21 cellular contexts compared by ENCODE assay signal in genomic region chr12:8722286-8722685, GRCh38. TPM values are rescaled to one million over a fixed set of nuclear protein-coding genes. Genes with fewer than 3 reads are reported as not detected.
"Had no signal": no experiment of that assay in that cellular context is flagged by ENCODE, and none has a peak within 500 bp of the region (broad histone marks: within the 10 kb centered on the region; RNA-seq: fewer than 3 reads in every experiment).

No MANE protein-coding gene starts in this region.

- H3K27ac ChIP-seq: body of pancreas, hepatocyte, pancreas had no signal

- ATAC-seq: activated CD4-positive, CD25-positive, alpha-beta regulatory T cell treated with anti-CD3 and anti-CD28 coated beads, Interleukin-2, amount 50 U/mL, for 24 hours; activated CD8-positive, alpha-beta T cell treated with anti-CD3 and anti-CD28 coated beads, Interleukin-2, amount 10 ng/mL, durations not matched to agents 7 days and 5 days; body of pancreas; left ventricle myocardium superior; pancreas; right cardiac atrium; stimulated activated naive CD8-positive, alpha-beta T cell treated with anti-CD3 and anti-CD28 coated beads, Interleukin-15, Interleukin-2, amounts not matched to agents 100 U/mL and 50 U/mL, for 24 hours had no signal

- DNase-seq: activated CD4-positive, alpha-beta T cell treated with anti-CD3 and anti-CD28 coated beads, Interleukin-2, amount 50 U/mL, for 1 hour; activated CD8-positive, alpha-beta T cell treated with anti-CD3 and anti-CD28 coated beads, Interleukin-2, amount 10 ng/mL, durations not matched to agents 7 days and 5 days; activated gamma-delta T cell treated with Interleukin-2 at 50 U/mL for 16 hours; anterior cingulate cortex; body of pancreas; caudate nucleus; effector CD4-positive, alpha-beta T cell; erythroblast; foreskin melanocyte; glutamatergic neuron; left ventricle myocardium superior; mammary epithelial cell; midbrain; pancreas; right cardiac atrium; stimulated activated CD4-positive, alpha-beta T cell treated with anti-CD3 and anti-CD28 coated beads, Interleukin-12 subunit alpha, Interleukin-12 subunit beta, amount 100 ng/mL, for 4 hours; stimulated activated CD4-positive, alpha-beta T cell treated with anti-CD3 and anti-CD28 coated beads, Interleukin-4, amount 100 ng/mL, for 4 hours; stimulated activated naive CD8-positive, alpha-beta T cell treated with anti-CD3 and anti-CD28 coated beads, Interleukin-15, Interleukin-2, amounts not matched to agents 100 U/mL and 50 U/mL, for 24 hours; T-helper 2 cell had no signal

- H3K9me3 ChIP-seq: body of pancreas, pancreas had no signal

- H3K27me3 ChIP-seq: body of pancreas, hepatocyte, pancreas had no signal

- H3K36me3 ChIP-seq: pancreas had no signal

- H3K4me1 ChIP-seq: body of pancreas, pancreas had no signal

- H3K4me3 ChIP-seq: body of pancreas, hepatocyte, pancreas had no signal

RNA-seq across cellular contexts. Expression of gene MFAP5, which starts 59.7 kb away (rescaled TPM):
- total RNA-seq: activated CD8-positive, alpha-beta T cell treated with anti-CD3 and anti-CD28 coated beads, Interleukin-2, amount 10 ng/mL, durations not matched to agents 7 days and 5 days had no signal
